8 cellular contexts compared by ENCODE assay signal in the genomic region with DNA sequence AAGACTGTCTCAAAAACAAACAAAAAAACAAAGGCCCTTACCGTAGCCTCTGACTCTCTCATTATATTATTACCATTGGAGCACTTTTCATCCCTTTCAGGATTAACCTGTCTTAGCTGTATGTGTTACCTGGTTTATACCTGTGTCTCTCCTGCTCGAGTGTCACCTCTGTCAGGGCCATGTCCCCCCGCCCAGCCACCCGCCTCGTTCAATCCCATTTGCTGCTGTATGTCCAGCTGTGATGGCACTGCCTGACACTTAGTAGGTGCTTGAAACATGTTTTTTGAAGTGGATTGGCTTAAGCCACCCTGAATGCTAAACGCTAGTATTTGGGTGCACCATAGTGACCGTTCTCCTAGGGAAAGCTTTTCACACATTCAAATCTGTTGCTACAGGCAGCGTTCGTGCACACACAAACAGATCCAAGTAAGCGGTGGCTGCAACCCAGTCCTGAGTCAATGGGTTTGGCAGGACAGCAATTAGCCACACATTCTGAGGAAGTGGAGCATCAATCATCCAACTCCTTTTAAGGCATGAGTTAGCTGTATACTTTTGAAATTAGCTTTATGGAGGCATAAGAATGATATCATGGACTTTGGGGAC.
DNase-seq lines count a peak whose midpoint lies in the region; ATAC-seq and TF ChIP-seq lines count a peak whose summit lies in the region.

No MANE protein-coding gene starts in this region.

- H3K27ac ChIP-seq in MM.1S (ENCODE audit: low read length), result no peak overlapping the region

- CTCF ChIA-PET in AG04449 (lab: Yijun Ruan, JAX), result interaction anchor here (0.7 to 2.2 kb wide), 4 partner anchors 9 to 248 kb away, joined by 3 to 5 read pairs (median 3); no protein-coding TSS in a partner anchor

- H2AFZ ChIP-seq in MM.1S (ENCODE audit: low read length), result no peak overlapping the region

- no peak overlapping the region for H3K9ac ChIP-seq in MM.1S (ENCODE audit: low read length)

- no peaks in the 10 kb centered on the region for H4K20me1 ChIP-seq in MM.1S (ENCODE audit: insufficient read depth, low read length)

- no peaks in the 10 kb centered on the region for H3F3A ChIP-seq in MM.1S (ENCODE audit: insufficient read depth, low read length)

- no peaks in the 10 kb centered on the region for H3K4me1 ChIP-seq in MM.1S (ENCODE audit: low read length)

- H3K4me2 ChIP-seq in MM.1S (ENCODE audit: low read depth, low read length), result no peak overlapping the region

- H3K4me3 ChIP-seq in AG04449 (ENCODE audit: low read depth, low read length) (no peak overlapping the region), MM.1S (ENCODE audit: low read length) (no peak overlapping the region)

- H3K27me3 ChIP-seq in MM.1S (replicated peaks; ENCODE audit: insufficient read depth, low read length), result no peaks in the 10 kb centered on the region

- TF ChIP-seq CTCF in AG04449 (IDR thresholded peaks at IDR 0.05; ENCODE audit: insufficient read depth, low read length, missing control alignments) (no peak), MM.1S (IDR thresholded peaks at IDR 0.05; ENCODE audit: low read length) (no peak)

- H3K79me2 ChIP-seq in MM.1S (ENCODE audit: low read length), result no peaks in the 10 kb centered on the region

- H3K9me3 ChIP-seq in MM.1S (replicated peaks; ENCODE audit: insufficient read depth, low read length), result no peaks in the 10 kb centered on the region

- no peak for ATAC-seq in HG03457 (IDR thresholded peaks at IDR 0.05; ENCODE audit: unreplicated experiment)

- POLR2A ChIA-PET in AG04449 (lab: Yijun Ruan, JAX), result interaction anchor here (0.7 kb wide), 1 partner anchor 113 kb away, joined by 3 read pairs; no protein-coding TSS in a partner anchor

- no peaks in the 10 kb centered on the region for H3K36me3 ChIP-seq in MM.1S (replicated peaks; ENCODE audit: insufficient read depth, low read length)

- H3K9me2 ChIP-seq in MM.1S (replicated peaks; ENCODE audit: insufficient read depth, low read length), result no peaks in the 10 kb centered on the region

- DNase-seq in AG04449 (ENCODE audit: low read depth, low spot score) (peak; percentile 64), HCEC 1CT (peak; percentile 69), anterior cingulate cortex (lab: John Stamatoyannopoulos, UW) (peak in 38 of 58 donors; percentile 1 to 60 (median 12)), medulla oblongata (ENCODE audit: extremely low spot score) (peak; percentile 66), DMS53 (lab: John Stamatoyannopoulos, UW) (no peak), NCI-H1694 treated with DMSO at 0.1 percent for 48 hours (lab: John Stamatoyannopoulos, UW) (no peak), MM.1S (no peak)

Comparison
In these comparisons a context has a peak if more than half of its experiments do, and no peak if none do; other contexts are left out.
1. DNase-seq: peak in AG04449 (single experiment), HCEC 1CT (single experiment), anterior cingulate cortex (38 of 58) and medulla oblongata (single experiment); none in DMS53 (single experiment), NCI-H1694 treated with DMSO at 0.1 percent for 48 hours (single experiment) and MM.1S (single experiment).